Comparison of ENCODE assay signal across 1 cellular context in the genomic region with DNA sequence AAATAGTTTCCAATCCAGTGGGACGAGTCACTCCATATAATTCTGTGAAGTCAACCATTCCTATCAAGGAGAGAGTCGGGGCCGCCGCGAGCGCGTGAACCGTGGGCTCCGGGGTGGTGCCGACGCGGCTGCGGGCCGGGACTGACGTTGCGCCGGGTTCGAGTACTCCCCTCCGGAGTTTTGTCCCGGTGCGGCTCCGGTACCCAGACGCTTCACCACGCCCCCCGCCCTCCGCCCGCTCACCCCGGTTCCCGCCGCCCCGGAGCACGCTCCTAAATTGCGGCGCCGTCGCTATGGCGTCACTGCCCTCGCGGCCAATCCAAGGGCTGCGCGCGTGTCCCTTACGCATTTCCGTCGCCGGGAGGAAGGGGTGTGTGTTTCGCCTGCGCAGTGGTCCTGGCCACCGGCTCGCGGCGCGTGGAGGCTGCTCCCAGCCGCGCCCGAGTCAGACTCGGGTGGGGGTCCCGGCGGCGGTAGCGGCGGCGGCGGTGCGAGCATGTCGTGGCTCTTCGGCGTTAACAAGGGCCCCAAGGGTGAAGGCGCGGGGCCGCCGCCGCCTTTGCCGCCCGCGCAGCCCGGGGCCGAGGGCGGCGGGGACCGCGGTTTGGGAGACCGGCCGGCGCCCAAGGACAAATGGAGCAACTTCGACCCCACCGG.
TF ChIP-seq lines count a peak whose summit lies in the region.

A gene with protein sequence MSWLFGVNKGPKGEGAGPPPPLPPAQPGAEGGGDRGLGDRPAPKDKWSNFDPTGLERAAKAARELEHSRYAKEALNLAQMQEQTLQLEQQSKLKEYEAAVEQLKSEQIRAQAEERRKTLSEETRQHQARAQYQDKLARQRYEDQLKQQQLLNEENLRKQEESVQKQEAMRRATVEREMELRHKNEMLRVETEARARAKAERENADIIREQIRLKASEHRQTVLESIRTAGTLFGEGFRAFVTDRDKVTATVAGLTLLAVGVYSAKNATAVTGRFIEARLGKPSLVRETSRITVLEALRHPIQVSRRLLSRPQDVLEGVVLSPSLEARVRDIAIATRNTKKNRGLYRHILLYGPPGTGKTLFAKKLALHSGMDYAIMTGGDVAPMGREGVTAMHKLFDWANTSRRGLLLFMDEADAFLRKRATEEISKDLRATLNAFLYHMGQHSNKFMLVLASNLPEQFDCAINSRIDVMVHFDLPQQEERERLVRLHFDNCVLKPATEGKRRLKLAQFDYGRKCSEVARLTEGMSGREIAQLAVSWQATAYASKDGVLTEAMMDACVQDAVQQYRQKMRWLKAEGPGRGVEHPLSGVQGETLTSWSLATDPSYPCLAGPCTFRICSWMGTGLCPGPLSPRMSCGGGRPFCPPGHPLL (plus strand): TSS at position 377 of the 657 bp plus-strand sequence. CDS start 120 bp downstream, at position 497.

TF ChIP-seq in K562, 482 proteins besides CTCF, POLR2A, EP300 and RAD21 (continued from another document and continues in another):
- TF ChIP-seq, protein P1, sequence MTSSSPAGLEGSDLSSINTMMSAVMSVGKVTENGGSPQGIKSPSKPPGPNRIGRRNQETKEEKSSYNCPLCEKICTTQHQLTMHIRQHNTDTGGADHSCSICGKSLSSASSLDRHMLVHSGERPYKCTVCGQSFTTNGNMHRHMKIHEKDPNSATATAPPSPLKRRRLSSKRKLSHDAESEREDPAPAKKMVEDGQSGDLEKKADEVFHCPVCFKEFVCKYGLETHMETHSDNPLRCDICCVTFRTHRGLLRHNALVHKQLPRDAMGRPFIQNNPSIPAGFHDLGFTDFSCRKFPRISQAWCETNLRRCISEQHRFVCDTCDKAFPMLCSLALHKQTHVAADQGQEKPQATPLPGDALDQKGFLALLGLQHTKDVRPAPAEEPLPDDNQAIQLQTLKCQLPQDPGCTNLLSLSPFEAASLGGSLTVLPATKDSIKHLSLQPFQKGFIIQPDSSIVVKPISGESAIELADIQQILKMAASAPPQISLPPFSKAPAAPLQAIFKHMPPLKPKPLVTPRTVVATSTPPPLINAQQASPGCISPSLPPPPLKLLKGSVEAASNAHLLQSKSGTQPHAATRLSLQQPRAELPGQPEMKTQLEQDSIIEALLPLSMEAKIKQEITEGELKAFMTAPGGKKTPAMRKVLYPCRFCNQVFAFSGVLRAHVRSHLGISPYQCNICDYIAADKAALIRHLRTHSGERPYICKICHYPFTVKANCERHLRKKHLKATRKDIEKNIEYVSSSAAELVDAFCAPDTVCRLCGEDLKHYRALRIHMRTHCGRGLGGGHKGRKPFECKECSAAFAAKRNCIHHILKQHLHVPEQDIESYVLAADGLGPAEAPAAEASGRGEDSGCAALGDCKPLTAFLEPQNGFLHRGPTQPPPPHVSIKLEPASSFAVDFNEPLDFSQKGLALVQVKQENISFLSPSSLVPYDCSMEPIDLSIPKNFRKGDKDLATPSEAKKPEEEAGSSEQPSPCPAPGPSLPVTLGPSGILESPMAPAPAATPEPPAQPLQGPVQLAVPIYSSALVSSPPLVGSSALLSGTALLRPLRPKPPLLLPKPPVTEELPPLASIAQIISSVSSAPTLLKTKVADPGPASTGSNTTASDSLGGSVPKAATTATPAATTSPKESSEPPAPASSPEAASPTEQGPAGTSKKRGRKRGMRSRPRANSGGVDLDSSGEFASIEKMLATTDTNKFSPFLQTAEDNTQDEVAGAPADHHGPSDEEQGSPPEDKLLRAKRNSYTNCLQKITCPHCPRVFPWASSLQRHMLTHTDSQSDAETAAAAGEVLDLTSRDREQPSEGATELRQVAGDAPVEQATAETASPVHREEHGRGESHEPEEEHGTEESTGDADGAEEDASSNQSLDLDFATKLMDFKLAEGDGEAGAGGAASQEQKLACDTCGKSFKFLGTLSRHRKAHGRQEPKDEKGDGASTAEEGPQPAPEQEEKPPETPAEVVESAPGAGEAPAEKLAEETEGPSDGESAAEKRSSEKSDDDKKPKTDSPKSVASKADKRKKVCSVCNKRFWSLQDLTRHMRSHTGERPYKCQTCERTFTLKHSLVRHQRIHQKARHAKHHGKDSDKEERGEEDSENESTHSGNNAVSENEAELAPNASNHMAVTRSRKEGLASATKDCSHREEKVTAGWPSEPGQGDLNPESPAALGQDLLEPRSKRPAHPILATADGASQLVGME (CRISPR knock-in tag; IDR thresholded peaks at IDR 0.05): no peak
- TF ChIP-seq, protein P2, sequence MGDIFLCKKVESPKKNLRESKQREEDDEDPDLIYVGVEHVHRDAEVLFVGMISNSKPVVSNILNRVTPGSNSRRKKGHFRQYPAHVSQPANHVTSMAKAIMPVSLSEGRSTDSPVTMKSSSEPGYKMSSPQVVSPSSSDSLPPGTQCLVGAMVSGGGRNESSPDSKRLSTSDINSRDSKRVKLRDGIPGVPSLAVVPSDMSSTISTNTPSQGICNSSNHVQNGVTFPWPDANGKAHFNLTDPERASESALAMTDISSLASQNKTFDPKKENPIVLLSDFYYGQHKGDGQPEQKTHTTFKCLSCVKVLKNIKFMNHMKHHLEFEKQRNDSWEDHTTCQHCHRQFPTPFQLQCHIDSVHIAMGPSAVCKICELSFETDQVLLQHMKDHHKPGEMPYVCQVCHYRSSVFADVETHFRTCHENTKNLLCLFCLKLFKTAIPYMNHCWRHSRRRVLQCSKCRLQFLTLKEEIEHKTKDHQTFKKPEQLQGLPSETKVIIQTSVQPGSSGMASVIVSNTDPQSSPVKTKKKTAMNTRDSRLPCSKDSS (IDR thresholded peaks at IDR 0.05; ENCODE audit: low read depth, partially characterized antibody): no peak
- no peak for TF ChIP-seq ZNF431 (CRISPR knock-in tag; IDR thresholded peaks at IDR 0.05)
- TF ChIP-seq, protein P3, sequence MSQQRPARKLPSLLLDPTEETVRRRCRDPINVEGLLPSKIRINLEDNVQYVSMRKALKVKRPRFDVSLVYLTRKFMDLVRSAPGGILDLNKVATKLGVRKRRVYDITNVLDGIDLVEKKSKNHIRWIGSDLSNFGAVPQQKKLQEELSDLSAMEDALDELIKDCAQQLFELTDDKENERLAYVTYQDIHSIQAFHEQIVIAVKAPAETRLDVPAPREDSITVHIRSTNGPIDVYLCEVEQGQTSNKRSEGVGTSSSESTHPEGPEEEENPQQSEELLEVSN (IDR thresholded peaks at IDR 0.05; ENCODE audit: borderline replicate concordance in 1 of 2, extremely low read depth in 1 of 2, insufficient read depth in 1 of 2, insufficient read length in 1 of 2, low read depth in 1 of 2, low read length in 1 of 2, poor library complexity in 1 of 2, severe bottlenecking in 1 of 2): peak; percentile 79 to 97
- TF ChIP-seq KDM1A (IDR thresholded peaks at IDR 0.05): no peak
- no peak for TF ChIP-seq NR3C1 (CRISPR knock-in tag; IDR thresholded peaks at IDR 0.05)
- no peak for TF ChIP-seq ZNF668 (CRISPR knock-in tag; IDR thresholded peaks at IDR 0.05)
- TF ChIP-seq RFX5 (IDR thresholded peaks at IDR 0.05; ENCODE audit: low read depth, low read length): no peak
- peak; percentile 99 for TF ChIP-seq RB1 (IDR thresholded peaks at IDR 0.05; ENCODE audit: low read depth)
- TF ChIP-seq MTF1 (CRISPR knock-in tag; IDR thresholded peaks at IDR 0.05; ENCODE audit: borderline replicate concordance): no peak
- no peak for TF ChIP-seq ZNF507 (tag; conservative IDR thresholded peaks at IDR 0.05)
- TF ChIP-seq HLTF (IDR thresholded peaks at IDR 0.05): no peak
- peak; percentile 76 for TF ChIP-seq KLF16 (IDR thresholded peaks at IDR 0.05)
- no peak for TF ChIP-seq FOXA3 (CRISPR knock-in tag; conservative IDR thresholded peaks at IDR 0.05 in 1 of 2, IDR thresholded peaks at IDR 0.05 in 1 of 2)
- no peak for TF ChIP-seq POLR2AphosphoS2 (IDR thresholded peaks at IDR 0.05; ENCODE audit: low read length)
- no peak for TF ChIP-seq HDGF (IDR thresholded peaks at IDR 0.05)
- TF ChIP-seq LEF1 (IDR thresholded peaks at IDR 0.05): no peak
- TF ChIP-seq CTBP1 (IDR thresholded peaks at IDR 0.05; ENCODE audit: borderline replicate concordance): peak; percentile 82
- no peak for TF ChIP-seq ELF2 (CRISPR knock-in tag; IDR thresholded peaks at IDR 0.05)
- TF ChIP-seq LARP7 (IDR thresholded peaks at IDR 0.05): no peak
- TF ChIP-seq POLR2G (IDR thresholded peaks at IDR 0.05; ENCODE audit: low read depth, low read length): peak; percentile 87
- TF ChIP-seq ZNF3 (CRISPR knock-in tag; IDR thresholded peaks at IDR 0.05): no peak
- TF ChIP-seq, protein P4, sequence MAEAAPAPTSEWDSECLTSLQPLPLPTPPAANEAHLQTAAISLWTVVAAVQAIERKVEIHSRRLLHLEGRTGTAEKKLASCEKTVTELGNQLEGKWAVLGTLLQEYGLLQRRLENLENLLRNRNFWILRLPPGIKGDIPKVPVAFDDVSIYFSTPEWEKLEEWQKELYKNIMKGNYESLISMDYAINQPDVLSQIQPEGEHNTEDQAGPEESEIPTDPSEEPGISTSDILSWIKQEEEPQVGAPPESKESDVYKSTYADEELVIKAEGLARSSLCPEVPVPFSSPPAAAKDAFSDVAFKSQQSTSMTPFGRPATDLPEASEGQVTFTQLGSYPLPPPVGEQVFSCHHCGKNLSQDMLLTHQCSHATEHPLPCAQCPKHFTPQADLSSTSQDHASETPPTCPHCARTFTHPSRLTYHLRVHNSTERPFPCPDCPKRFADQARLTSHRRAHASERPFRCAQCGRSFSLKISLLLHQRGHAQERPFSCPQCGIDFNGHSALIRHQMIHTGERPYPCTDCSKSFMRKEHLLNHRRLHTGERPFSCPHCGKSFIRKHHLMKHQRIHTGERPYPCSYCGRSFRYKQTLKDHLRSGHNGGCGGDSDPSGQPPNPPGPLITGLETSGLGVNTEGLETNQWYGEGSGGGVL (CRISPR knock-in tag; IDR thresholded peaks at IDR 0.05): no peak
- TF ChIP-seq GABPB2 (CRISPR knock-in tag; conservative IDR thresholded peaks at IDR 0.05): no peak
- no peak for TF ChIP-seq ARNT (IDR thresholded peaks at IDR 0.05)
- TF ChIP-seq ZNF212 (CRISPR knock-in tag; IDR thresholded peaks at IDR 0.05): 0 out of 2 replicates have a peak, but pooled peaks have one; percentile 41
- TF ChIP-seq NCOR1 (IDR thresholded peaks at IDR 0.05): no peak
- peak; percentile 94 for TF ChIP-seq MBD2 (IDR thresholded peaks at IDR 0.05; ENCODE audit: borderline replicate concordance, low read depth)
- TF ChIP-seq, protein P5, sequence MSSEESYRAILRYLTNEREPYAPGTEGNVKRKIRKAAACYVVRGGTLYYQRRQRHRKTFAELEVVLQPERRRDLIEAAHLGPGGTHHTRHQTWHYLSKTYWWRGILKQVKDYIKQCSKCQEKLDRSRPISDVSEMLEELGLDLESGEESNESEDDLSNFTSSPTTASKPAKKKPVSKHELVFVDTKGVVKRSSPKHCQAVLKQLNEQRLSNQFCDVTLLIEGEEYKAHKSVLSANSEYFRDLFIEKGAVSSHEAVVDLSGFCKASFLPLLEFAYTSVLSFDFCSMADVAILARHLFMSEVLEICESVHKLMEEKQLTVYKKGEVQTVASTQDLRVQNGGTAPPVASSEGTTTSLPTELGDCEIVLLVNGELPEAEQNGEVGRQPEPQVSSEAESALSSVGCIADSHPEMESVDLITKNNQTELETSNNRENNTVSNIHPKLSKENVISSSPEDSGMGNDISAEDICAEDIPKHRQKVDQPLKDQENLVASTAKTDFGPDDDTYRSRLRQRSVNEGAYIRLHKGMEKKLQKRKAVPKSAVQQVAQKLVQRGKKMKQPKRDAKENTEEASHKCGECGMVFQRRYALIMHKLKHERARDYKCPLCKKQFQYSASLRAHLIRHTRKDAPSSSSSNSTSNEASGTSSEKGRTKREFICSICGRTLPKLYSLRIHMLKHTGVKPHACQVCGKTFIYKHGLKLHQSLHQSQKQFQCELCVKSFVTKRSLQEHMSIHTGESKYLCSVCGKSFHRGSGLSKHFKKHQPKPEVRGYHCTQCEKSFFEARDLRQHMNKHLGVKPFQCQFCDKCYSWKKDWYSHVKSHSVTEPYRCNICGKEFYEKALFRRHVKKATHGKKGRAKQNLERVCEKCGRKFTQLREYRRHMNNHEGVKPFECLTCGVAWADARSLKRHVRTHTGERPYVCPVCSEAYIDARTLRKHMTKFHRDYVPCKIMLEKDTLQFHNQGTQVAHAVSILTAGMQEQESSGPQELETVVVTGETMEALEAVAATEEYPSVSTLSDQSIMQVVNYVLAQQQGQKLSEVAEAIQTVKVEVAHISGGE (CRISPR knock-in tag; IDR thresholded peaks at IDR 0.05): peak in 1 of 3 experiments; percentile 76; a peak in 2 of 6 replicates
- no peak for TF ChIP-seq ZNF384 (IDR thresholded peaks at IDR 0.05; ENCODE audit: low read depth, low read length)
- TF ChIP-seq RBM34 (IDR thresholded peaks at IDR 0.05; ENCODE audit: borderline replicate concordance, insufficient read depth, low read length): no peak
- no peak for TF ChIP-seq TGIF2 (CRISPR knock-in tag; IDR thresholded peaks at IDR 0.05)
- no peak for TF ChIP-seq ILK (tag; IDR thresholded peaks at IDR 0.05; ENCODE audit: borderline replicate concordance, low read depth)
- peak; percentile 92 for TF ChIP-seq CXXC5 (CRISPR knock-in tag; IDR thresholded peaks at IDR 0.05)
- TF ChIP-seq, protein P6, sequence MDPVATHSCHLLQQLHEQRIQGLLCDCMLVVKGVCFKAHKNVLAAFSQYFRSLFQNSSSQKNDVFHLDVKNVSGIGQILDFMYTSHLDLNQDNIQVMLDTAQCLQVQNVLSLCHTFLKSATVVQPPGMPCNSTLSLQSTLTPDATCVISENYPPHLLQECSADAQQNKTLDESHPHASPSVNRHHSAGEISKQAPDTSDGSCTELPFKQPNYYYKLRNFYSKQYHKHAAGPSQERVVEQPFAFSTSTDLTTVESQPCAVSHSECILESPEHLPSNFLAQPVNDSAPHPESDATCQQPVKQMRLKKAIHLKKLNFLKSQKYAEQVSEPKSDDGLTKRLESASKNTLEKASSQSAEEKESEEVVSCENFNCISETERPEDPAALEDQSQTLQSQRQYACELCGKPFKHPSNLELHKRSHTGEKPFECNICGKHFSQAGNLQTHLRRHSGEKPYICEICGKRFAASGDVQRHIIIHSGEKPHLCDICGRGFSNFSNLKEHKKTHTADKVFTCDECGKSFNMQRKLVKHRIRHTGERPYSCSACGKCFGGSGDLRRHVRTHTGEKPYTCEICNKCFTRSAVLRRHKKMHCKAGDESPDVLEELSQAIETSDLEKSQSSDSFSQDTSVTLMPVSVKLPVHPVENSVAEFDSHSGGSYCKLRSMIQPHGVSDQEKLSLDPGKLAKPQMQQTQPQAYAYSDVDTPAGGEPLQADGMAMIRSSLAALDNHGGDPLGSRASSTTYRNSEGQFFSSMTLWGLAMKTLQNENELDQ (CRISPR knock-in tag; IDR thresholded peaks at IDR 0.05; ENCODE audit: borderline replicate concordance): no peak
- TF ChIP-seq NR1H2 (CRISPR knock-in tag; IDR thresholded peaks at IDR 0.05): no peak
- no peak; a peak in 1 of 3 replicates for TF ChIP-seq CBX3 (IDR thresholded peaks at IDR 0.05; ENCODE audit: borderline replicate concordance in 1 of 2, low read length in 2 of 2)
- no peak for TF ChIP-seq SRSF1 (IDR thresholded peaks at IDR 0.05; ENCODE audit: low read depth, low read length)
- TF ChIP-seq CREBBP (IDR thresholded peaks at IDR 0.05; ENCODE audit: low read depth, low read length): no peak
- no peak for TF ChIP-seq ZNF41 (CRISPR knock-in tag; conservative IDR thresholded peaks at IDR 0.05)
- no peak for TF ChIP-seq PTRF (tag; IDR thresholded peaks at IDR 0.05)
